Comparison of ENCODE assay signal across 19 cellular contexts in the genomic region with DNA sequence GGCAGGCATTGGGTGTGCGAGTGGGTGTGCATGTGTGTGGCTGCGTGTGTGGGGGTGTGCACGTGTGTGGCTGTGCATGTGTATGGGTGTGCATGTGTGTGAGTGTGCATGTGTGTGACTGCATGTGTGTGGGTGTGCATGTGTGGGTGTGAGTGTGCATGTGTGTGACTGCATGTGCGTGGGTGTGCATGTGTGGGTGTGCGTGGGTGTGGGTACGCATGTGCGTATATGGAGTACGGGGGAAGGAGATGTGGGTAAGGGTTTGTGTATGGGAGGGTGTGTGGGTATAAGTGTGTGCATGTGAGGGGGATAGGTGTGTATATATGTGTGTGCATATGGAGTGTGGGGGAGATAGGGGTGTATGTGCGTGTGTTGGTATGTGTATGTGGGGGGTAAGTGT.
"Had no signal": no experiment of that assay in that cellular context is flagged by ENCODE, and none has a peak within 500 bp of the region (broad histone marks: within the 10 kb centered on the region; RNA-seq: fewer than 3 reads in every experiment).

No MANE protein-coding gene starts in this region.

- H3K4me1 ChIP-seq: body of pancreas, prostate gland, uterus had no signal

- H3K27ac ChIP-seq: body of pancreas, coronary artery, esophagus muscularis mucosa, hepatocyte, left ventricle myocardium inferior, prostate gland, uterus, WERI-Rb-1 had no signal

- H3K4me2 ChIP-seq: hepatocyte had no signal

- H3K4me1 Mint-ChIP-seq: nephron progenitor cell had no signal

- H3K36me3 ChIP-seq: esophagus muscularis mucosa, left ventricle myocardium inferior, prostate gland, uterus, WERI-Rb-1 had no signal

- H3K27me3 Mint-ChIP-seq: activated CD4-positive, alpha-beta memory T cell treated with anti-CD3 and anti-CD28 coated beads, Interleukin-2, amount 10 ng/mL, durations not matched to agents 7 days and 5 days; activated CD4-positive, alpha-beta T cell treated with anti-CD3 and anti-CD28 coated beads for 36 hours; activated T-helper 17 cell treated with anti-CD3 and anti-CD28 coated beads, Interleukin-2, amount 50 U/mL, for 72 hours; memory B cell; T-helper 17 cell had no signal

- H3K9me3 ChIP-seq: body of pancreas, esophagus muscularis mucosa, left ventricle myocardium inferior, prostate gland, uterus had no signal

- DNase-seq: activated CD4-positive, alpha-beta memory T cell treated with anti-CD3 and anti-CD28 coated beads, Interleukin-2, amount 10 ng/mL, durations not matched to agents 7 days and 5 days; activated CD4-positive, alpha-beta T cell treated with anti-CD3 and anti-CD28 coated beads for 36 hours; activated naive CD4-positive, alpha-beta T cell treated with anti-CD3 and anti-CD28 coated beads, Interleukin-2, amount 50 U/mL, for 16 hours; amygdala; body of pancreas; central memory CD4-positive, alpha-beta T cell; left ventricle myocardium inferior; nephron progenitor cell; T-helper 17 cell; uterus; WERI-Rb-1 had no signal

- H3K27me3 ChIP-seq: body of pancreas, esophagus muscularis mucosa, hepatocyte, uterus had no signal

- ATAC-seq: activated CD4-positive, alpha-beta T cell treated with anti-CD3 and anti-CD28 coated beads for 36 hours; activated T-helper 17 cell treated with anti-CD3 and anti-CD28 coated beads, Interleukin-2, amount 50 U/mL, for 72 hours; body of pancreas; sciatic nerve; T-helper 17 cell had no signal

- H3K79me2 ChIP-seq: hepatocyte had no signal

- H3K9me3 Mint-ChIP-seq: activated T-helper 17 cell treated with anti-CD3 and anti-CD28 coated beads, Interleukin-2, amount 50 U/mL, for 72 hours; memory B cell had no signal

- H2AFZ ChIP-seq: hepatocyte had no signal

- H3K27ac Mint-ChIP-seq: activated CD4-positive, alpha-beta T cell treated with anti-CD3 and anti-CD28 coated beads for 36 hours; activated T-helper 17 cell treated with anti-CD3 and anti-CD28 coated beads, Interleukin-2, amount 50 U/mL, for 72 hours; memory B cell; nephron progenitor cell had no signal

- H3K4me3 ChIP-seq: body of pancreas, coronary artery, esophagus muscularis mucosa, hepatocyte, left ventricle myocardium inferior, prostate gland, uterus had no signal

- H3K4me3 Mint-ChIP-seq: activated CD4-positive, alpha-beta memory T cell treated with anti-CD3 and anti-CD28 coated beads, Interleukin-2, amount 10 ng/mL, durations not matched to agents 7 days and 5 days; activated CD4-positive, alpha-beta T cell treated with anti-CD3 and anti-CD28 coated beads for 36 hours; activated T-helper 17 cell treated with anti-CD3 and anti-CD28 coated beads, Interleukin-2, amount 50 U/mL, for 72 hours; memory B cell; nephron progenitor cell; T-helper 17 cell had no signal

- FAIRE-seq: keratinocyte had no signal
